In genomic region chr19:50050406-50051223, GRCh38 we compare ENCODE assay signal across 7 cellular contexts. TPM values are rescaled to one million over a fixed set of nuclear protein-coding genes. Genes with fewer than 3 reads are reported as not detected.
A peak's percentile ranks its signal among the peaks of the same experiment; 100 is the strongest.
DNase-seq lines count a peak whose midpoint lies in the region; ATAC-seq and TF ChIP-seq lines count a peak whose summit lies in the region.

No MANE protein-coding gene starts in this region.

- peak overlapping the region; percentile 70 for H3K4me3 Mint-ChIP-seq in activated CD8-positive, alpha-beta T cell treated with anti-CD3 and anti-CD28 coated beads for 36 hours

- peaks cover 29% of the 10 kb centered on the region for H3K36me3 Mint-ChIP-seq in activated CD8-positive, alpha-beta T cell treated with anti-CD3 and anti-CD28 coated beads for 36 hours (ENCODE audit: low read depth)

- no peak for TF ChIP-seq CTCF in activated CD8-positive, alpha-beta T cell treated with anti-CD3 and anti-CD28 coated beads for 36 hours (IDR thresholded peaks at IDR 0.05)

- intact Hi-C loops in activated CD8-positive, alpha-beta T cell treated with anti-CD3 and anti-CD28 coated beads for 36 hours (cut with micrococcal nuclease), result no loop called here

- peak; percentile 55 for ATAC-seq in GM21381 (IDR thresholded peaks at IDR 0.05; ENCODE audit: unreplicated experiment)
- peak; percentile 92 for ATAC-seq in activated CD8-positive, alpha-beta T cell treated with anti-CD3 and anti-CD28 coated beads for 36 hours
- ATAC-seq in HG03045 (IDR thresholded peaks at IDR 0.05; ENCODE audit: unreplicated experiment), result no peak

- peak overlapping the region; percentile 55 for H3K27ac Mint-ChIP-seq in activated CD8-positive, alpha-beta T cell treated with anti-CD3 and anti-CD28 coated beads for 36 hours

- POLR2A ChIA-PET in activated CD8-positive, alpha-beta T cell treated with anti-CD3 and anti-CD28 coated beads for 36 hours (lab: Charles Lee), result interaction anchor here (0.8 to 1.7 kb wide), 4 partner anchors 11 to 98 kb away, joined by 3 to 4 read pairs (median 3); no protein-coding TSS in a partner anchor

- CTCF ChIA-PET in activated CD8-positive, alpha-beta T cell treated with anti-CD3 and anti-CD28 coated beads for 36 hours (lab: Charles Lee), result interaction anchor here (1.1 to 1.2 kb wide), 2 partner anchors 25 to 40 kb away, joined by 3 to 4 read pairs; partner anchors contain the start of gene ZNF473

- DNase-seq in NCI-H226 (peak; percentile 84), ecto neural progenitor cell (ENCODE audit: low spot score) (peak; percentile 52), lung microvascular endothelial cell (ENCODE audit: low read depth in 2 of 2) (peak; percentile 68 to 73)
- DNase-seq in activated CD8-positive, alpha-beta T cell treated with anti-CD3 and anti-CD28 coated beads for 36 hours, result peak; percentile 91
- peak; percentile 59 to 84 (median 65) for DNase-seq in stimulated activated CD4-positive, alpha-beta T cell treated with anti-CD3 and anti-CD28 coated beads, TNF-alpha, amount 100 ng/mL, for 24 hours (ENCODE audit: low read depth in 3 of 3)

- H3K4me1 Mint-ChIP-seq in activated CD8-positive, alpha-beta T cell treated with anti-CD3 and anti-CD28 coated beads for 36 hours (ENCODE audit: low read depth), result peaks cover 17% of the 10 kb centered on the region

- H3K27me3 Mint-ChIP-seq in activated CD8-positive, alpha-beta T cell treated with anti-CD3 and anti-CD28 coated beads for 36 hours, result peaks cover 5% of the 10 kb centered on the region

- H3K9me3 Mint-ChIP-seq in activated CD8-positive, alpha-beta T cell treated with anti-CD3 and anti-CD28 coated beads for 36 hours, result peaks cover 8% of the 10 kb centered on the region

RNA-seq across cellular contexts. Expression of gene ZNF473, which starts 24.8 kb away (rescaled TPM):
- 1 to 10 TPM; 8.9 to 9.2 TPM for total RNA-seq in activated CD8-positive, alpha-beta T cell treated with anti-CD3 and anti-CD28 coated beads for 36 hours
- total RNA-seq in lung microvascular endothelial cell, result 3.7 and 4.6 TPM in 2 replicates

RNA-seq across cellular contexts. Expression of gene VRK3, which starts 25.4 kb away (rescaled TPM):
- total RNA-seq in activated CD8-positive, alpha-beta T cell treated with anti-CD3 and anti-CD28 coated beads for 36 hours, result 10 to 100 TPM; 37.4 to 38.0 TPM
- 13.7 and 18.3 TPM in 2 replicates for total RNA-seq in lung microvascular endothelial cell
